ENCODE assay signal across 1 cellular context in genomic region chr18:76358774-76359173, GRCh38.
TF ChIP-seq lines count a peak whose summit lies in the region.

No MANE protein-coding gene starts in this region.

TF ChIP-seq in IMR-90, 13 proteins besides CTCF, POLR2A, EP300 and RAD21 (continued from another document):
- no peak for TF ChIP-seq ELK1 (IDR thresholded peaks at IDR 0.05; ENCODE audit: borderline replicate concordance, low read depth, low read length)
TF ChIP-seq in IMR-90: peak in this region for 0.
